In genomic region chr5:36305571-36306326, GRCh38 we compare ENCODE assay signal across 8 cellular contexts. TPM values are rescaled to one million over a fixed set of nuclear protein-coding genes. Genes with fewer than 3 reads are reported as not detected.
DNase-seq lines count a peak whose midpoint lies in the region; ATAC-seq, FAIRE-seq and TF ChIP-seq lines count a peak whose summit lies in the region.

No MANE protein-coding gene starts in this region.

- no peaks in the 10 kb centered on the region for H4K20me1 ChIP-seq in K562 (replicated peaks; ENCODE audit: control insufficient read depth, insufficient read depth, low read length)

- no peak overlapping the region for H3K4me3 Mint-ChIP-seq in stimulated activated naive B cell treated with anti-CD40 and anti-IgM and Interleukin-4, amounts not matched to agents 10 μg/mL and 1 μg/mL and 100 μg/mL, for 72 hours

- no peak for TF ChIP-seq POLR2A in K562 (conservative IDR thresholded peaks at IDR 0.05)

- H3K27ac Mint-ChIP-seq in stimulated activated naive B cell treated with anti-CD40 and anti-IgM and Interleukin-4, amounts not matched to agents 10 μg/mL and 1 μg/mL and 100 μg/mL, for 72 hours: no peak overlapping the region

- intact Hi-C loops in K562 (cut with micrococcal nuclease): loop anchor here (1.0 kb wide), 6 partner anchors 40 to 342 kb away; no protein-coding TSS in a partner anchor

- TF ChIP-seq CTCF in BE2C (IDR thresholded peaks at IDR 0.05; ENCODE audit: low read depth, low read length) (peak; percentile 83), K562 (IDR thresholded peaks at IDR 0.05 in 2 of 3, conservative IDR thresholded peaks at IDR 0.05 in 1 of 3; ENCODE audit: insufficient read depth in 2 of 3, low read depth in 1 of 3, low read length in 3 of 3) (peak; percentile 80 to 89 (median 86))

- no peaks in the 10 kb centered on the region for H3K4me1 ChIP-seq in BE2C
- no peaks in the 10 kb centered on the region for H3K4me1 ChIP-seq in K562 (replicated peaks in 1 of 2; ENCODE audit: control insufficient read depth in 2 of 2, insufficient read depth in 2 of 2, low read length in 2 of 2)

- no peak for TF ChIP-seq EP300 in K562 (IDR thresholded peaks at IDR 0.05; ENCODE audit: low read length)

- peak; percentile 81 for ATAC-seq in GM18867 (IDR thresholded peaks at IDR 0.05; ENCODE audit: unreplicated experiment)
- ATAC-seq in K562: peak; percentile 92
- peak; percentile 69 to 70 for ATAC-seq in stimulated activated naive B cell treated with anti-CD40 and anti-IgM and Interleukin-4, amounts not matched to agents 10 μg/mL and 1 μg/mL and 100 μg/mL, for 72 hours (replicated peaks)
- ATAC-seq in HG02763 (IDR thresholded peaks at IDR 0.05; ENCODE audit: unreplicated experiment): no peak

- DNase-seq in BE2C (peak; percentile 56), HT1080 (ENCODE audit: low read depth) (peak; percentile 53), NOMO-1 (lab: John Stamatoyannopoulos, UW; ENCODE audit: unreplicated experiment in 2 of 2) (peak; percentile 71 to 75), K562 (ENCODE audit: extremely low read depth in 1 of 4, low spot score in 3 of 4) (peak in 2 of 4 experiments; percentile 34 to 57), iPS-NIHi7 (ENCODE audit: extremely low spot score) (peak; percentile 49)
- no peak for DNase-seq in stimulated activated naive B cell treated with anti-CD40 and anti-IgM and Interleukin-4, amounts not matched to agents 10 μg/mL and 1 μg/mL and 100 μg/mL, for 72 hours

- peak overlapping the region; percentile 51 for H2AFZ ChIP-seq in K562 (ENCODE audit: low read depth, low read length)

- no peaks in the 10 kb centered on the region for H3K36me3 Mint-ChIP-seq in stimulated activated naive B cell treated with anti-CD40 and anti-IgM and Interleukin-4, amounts not matched to agents 10 μg/mL and 1 μg/mL and 100 μg/mL, for 72 hours

- no peak overlapping the region for H3K4me2 ChIP-seq in K562 (ENCODE audit: insufficient read depth, low read length)

- H3K4me3 ChIP-seq in BE2C (ENCODE audit: low read depth, low read length) (no peak overlapping the region), K562 (no peak overlapping the region)

- in situ Hi-C loops in K562 (cut with MboI): loop anchor here (5.0 kb wide), 1 partner anchor 228 kb away; no protein-coding TSS in a partner anchor

- POLR2A ChIA-PET in K562 (lab: Yijun Ruan, JAX): no interaction called here

- H3K79me2 ChIP-seq in K562 (ENCODE audit: control insufficient read depth, insufficient read depth, low read length): no peaks in the 10 kb centered on the region

- H3K9me3 Mint-ChIP-seq in stimulated activated naive B cell treated with anti-CD40 and anti-IgM and Interleukin-4, amounts not matched to agents 10 μg/mL and 1 μg/mL and 100 μg/mL, for 72 hours: no peaks in the 10 kb centered on the region

- no peak overlapping the region for H3K9ac ChIP-seq in K562 (ENCODE audit: insufficient read depth in 1 of 2, low read depth in 2 of 2, low read length in 2 of 2)

- BruUV-seq in K562 (replicated peaks; lab: Mats Ljungman, UMichigan): no TSS peak

- no peaks in the 10 kb centered on the region for H3K9me1 ChIP-seq in K562 (ENCODE audit: control insufficient read depth, insufficient read depth, low read length)

- peaks cover 2 to 19% of the 10 kb centered on the region in 2 donors for H3K4me1 Mint-ChIP-seq in stimulated activated naive B cell treated with anti-CD40 and anti-IgM and Interleukin-4, amounts not matched to agents 10 μg/mL and 1 μg/mL and 100 μg/mL, for 72 hours

- TF ChIP-seq RAD21 in K562 (CRISPR knock-in tag; conservative IDR thresholded peaks at IDR 0.05 in 1 of 2, IDR thresholded peaks at IDR 0.05 in 1 of 2): peak; percentile 89 to 92

- H3K9me3 ChIP-seq in BE2C (no peaks in the 10 kb centered on the region), K562 (replicated peaks; ENCODE audit: control insufficient read depth, insufficient read depth, low read depth, low read length) (no peaks in the 10 kb centered on the region)

- H3K36me3 ChIP-seq in BE2C (no peaks in the 10 kb centered on the region), K562 (ENCODE audit: control insufficient read depth, insufficient read depth, low read length) (no peaks in the 10 kb centered on the region)

- WGBS in K562 (ENCODE audit: insufficient coverage, low coverage, missing lambda C conversion rate): 7% methylated on average over 4 of the region's 4 CpGs

- CTCF ChIA-PET in K562 (lab: Yijun Ruan, JAX; ENCODE audit: low intra/inter-chr PET ratio): interaction anchor here (0.9 to 1.9 kb wide), 11 partner anchors 38 to 387 kb away, joined by 3 to 12 read pairs (median 5); partner anchors contain the start of gene NADK2

- FAIRE-seq in K562 (lab: Jason Lieb, UNC): peak; percentile 95

- H3K27me3 ChIP-seq in BE2C (peaks cover 8% of the 10 kb centered on the region), K562 (ENCODE audit: control insufficient read depth in 2 of 2, insufficient read depth in 2 of 2, low read length in 2 of 2) (0 out of 5 replicates have a peak, but pooled peaks cover 2 to 4% of the 10 kb centered on the region in 2 experiments)

- H3K27ac ChIP-seq in K562 (ENCODE audit: extremely low read depth, low read depth, low read length): no peak overlapping the region

- H3K27me3 Mint-ChIP-seq in stimulated activated naive B cell treated with anti-CD40 and anti-IgM and Interleukin-4, amounts not matched to agents 10 μg/mL and 1 μg/mL and 100 μg/mL, for 72 hours: no peaks in the 10 kb centered on the region

TF ChIP-seq in K562, 482 proteins besides CTCF, POLR2A, EP300 and RAD21 (continues in another document):
- TF ChIP-seq HDAC3 (IDR thresholded peaks at IDR 0.05; ENCODE audit: borderline replicate concordance, partially characterized antibody) (no peak), TCFL5 (CRISPR knock-in tag; conservative IDR thresholded peaks at IDR 0.05) (no peak), ZNF324 (CRISPR knock-in tag; IDR thresholded peaks at IDR 0.05) (no peak), ZNF316 (IDR thresholded peaks at IDR 0.05) (no peak), ZC3H4 (CRISPR knock-in tag; IDR thresholded peaks at IDR 0.05; ENCODE audit: borderline replicate concordance) (no peak), HLTF (IDR thresholded peaks at IDR 0.05) (no peak), SMC3 (conservative IDR thresholded peaks at IDR 0.05; ENCODE audit: insufficient read depth, low read depth, low read length) (peak; percentile 88), FOXM1 (IDR thresholded peaks at IDR 0.05; ENCODE audit: low read depth) (no peak), FOXM1 (CRISPR knock-in tag; IDR thresholded peaks at IDR 0.05; ENCODE audit: low read depth) (no peak), ZNF518B (CRISPR knock-in tag; IDR thresholded peaks at IDR 0.05) (no peak), ZNF23 (CRISPR knock-in tag; IDR thresholded peaks at IDR 0.05) (no peak)

RNA-seq across cellular contexts. Expression of gene RANBP3L, which starts 4.0 kb away (rescaled TPM):
- not detected for polyA plus RNA-seq in BE2C (2012; ENCODE audit: insufficient read depth, insufficient read length, low read depth)
- total RNA-seq in HT1080 (2014; rRNA removed; shearing (Covaris generic)): 0.18 and 0.50 TPM in 2 replicates
- 0.07 and 0.12 TPM in 2 replicates for polyA plus RNA-seq in HT1080 (2015; cell fraction: cytosol; rRNA removed)
- 0.12 and 0.19 TPM in 2 replicates for polyA plus RNA-seq in HT1080 (2015; cell fraction: nucleus; rRNA removed)
- total RNA-seq in K562 (2011; cell fraction: chromatin; rRNA removed; ENCODE audit: low replicate concordance): not detected in 2 replicates
- not detected in 2 replicates for total RNA-seq in K562 (2011; cell fraction: nucleolus; rRNA removed)
- not detected in 2 replicates for total RNA-seq in K562 (2011; cell fraction: nucleoplasm; rRNA removed)
- total RNA-seq in K562 (2014; rRNA removed): not detected in 2 replicates
- total RNA-seq in K562 (2014; rRNA removed; fragmentation: Illumina TruSeq; extraction: Trizol): not detected in 2 replicates
- total RNA-seq in K562 (2015; rRNA removed; fragmentation: Illumina TruSeq; extraction: Trizol): not detected in 2 replicates
- total RNA-seq in K562 (2021): not detected in 2 replicates
- polyA plus RNA-seq in K562 (2011; rRNA removed): not detected in 2 replicates
- polyA plus RNA-seq in K562 (2011; cell fraction: cytosol; rRNA removed): not detected in 2 replicates
- polyA plus RNA-seq in K562 (2011; cell fraction: nucleus; rRNA removed): not detected in 2 replicates
- 0.04 and 0.15 TPM in 2 replicates for polyA plus RNA-seq in K562 (2012)
- polyA plus RNA-seq in K562 (2014; fragmentation: Illumina TruSeq; extraction: Trizol): 0.04 TPM in 1 of 2 replicates, not detected in the other
- polyA plus RNA-seq in K562 (2014; fragmentation: Nextera tagmentation; extraction: Ambion mirVana): under 1 TPM; 0.01 to 0.06 TPM
- not detected in 2 replicates for polyA plus RNA-seq in K562 (2014; rRNA removed)
- not detected in 2 replicates for polyA minus RNA-seq in K562 (2011; rRNA and poly(A)+ RNA removed)
- polyA minus RNA-seq in K562 (2011; cell fraction: cytosol; rRNA and poly(A)+ RNA removed): not detected in 2 replicates
- polyA minus RNA-seq in K562 (2011; cell fraction: nucleus; rRNA and poly(A)+ RNA removed): not detected in 2 replicates
